10 cellular contexts compared by ENCODE assay signal in the genomic region with DNA sequence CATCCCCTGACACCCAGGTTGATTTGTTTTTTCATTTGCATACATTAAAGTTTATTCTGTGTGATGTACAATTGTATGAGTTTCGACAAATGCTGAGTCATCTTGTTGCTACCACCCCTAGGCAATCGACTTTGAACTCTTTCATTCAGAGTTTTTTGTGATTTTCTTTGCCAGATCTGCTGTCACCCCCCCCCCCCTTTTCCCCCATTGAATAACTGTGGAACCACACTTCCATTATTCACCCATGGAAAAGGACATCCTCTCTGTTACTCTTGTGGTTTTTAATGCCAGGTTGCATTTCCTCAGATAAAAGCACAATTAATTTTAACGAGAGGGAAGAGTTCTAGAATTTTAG. TPM values are rescaled to one million over a fixed set of nuclear protein-coding genes. Genes with fewer than 3 reads are reported as not detected.
DNase-seq lines count a peak whose midpoint lies in the region; ATAC-seq and TF ChIP-seq lines count a peak whose summit lies in the region.
"Had no signal": no experiment of that assay in that cellular context is flagged by ENCODE, and none has a peak within 500 bp of the region (broad histone marks: within the 10 kb centered on the region; RNA-seq: fewer than 3 reads in every experiment).

No MANE protein-coding gene starts in this region.

- H3K27ac ChIP-seq in gastrocnemius medialis = peak overlapping the region; percentile 44 to 59 (median 48)
- H3K27ac ChIP-seq: parathyroid adenoma had no signal

- no peak overlapping the region for H3K4me3 ChIP-seq in gastrocnemius medialis

- H3K4me1 ChIP-seq in gastrocnemius medialis = peaks cover 67 to 69% of the 10 kb centered on the region in 2 donors
- H3K4me1 ChIP-seq: parathyroid adenoma had no signal

- H3K27ac Mint-ChIP-seq in activated CD4-positive, alpha-beta T cell treated with anti-CD3 and anti-CD28 coated beads, Interleukin-2, amount 10 ng/mL, durations not matched to agents 24 days and 14 days = peak overlapping the region; percentile 32
- H3K27ac Mint-ChIP-seq in endothelial cell (ENCODE audit: unreplicated experiment) = peak overlapping the region; percentile 72

- TF ChIP-seq POLR2A in gastrocnemius medialis (IDR thresholded peaks at IDR 0.05) = no peak

- no peaks in the 10 kb centered on the region for H3K27me3 Mint-ChIP-seq in activated CD4-positive, alpha-beta T cell treated with anti-CD3 and anti-CD28 coated beads, Interleukin-2, amount 10 ng/mL, durations not matched to agents 24 days and 14 days
- H3K27me3 Mint-ChIP-seq in endothelial cell (ENCODE audit: unreplicated experiment) = no peaks in the 10 kb centered on the region

- TF ChIP-seq CTCF in endothelial cell (IDR thresholded peaks at IDR 0.05; ENCODE audit: unreplicated experiment) = no peak
- no peak for TF ChIP-seq CTCF in gastrocnemius medialis (IDR thresholded peaks at IDR 0.05 in 4 of 5, conservative IDR thresholded peaks at IDR 0.05 in 1 of 5)

- no peaks in the 10 kb centered on the region for H3K9me3 ChIP-seq in gastrocnemius medialis

- in situ Hi-C loops in gastrocnemius medialis (cut with MboI; ENCODE audit: low sequenced_read_pairs in 4 of 4) = loop anchor here in 2 of 4 donors (25.0 kb wide), 2 partner anchors 95 to 355 kb away; no protein-coding TSS in a partner anchor

- ATAC-seq in gastrocnemius medialis = no peak
- ATAC-seq in GM19351 (IDR thresholded peaks at IDR 0.05; ENCODE audit: unreplicated experiment) = no peak
- no peak for ATAC-seq in GM18907 (IDR thresholded peaks at IDR 0.05; ENCODE audit: unreplicated experiment)

- intact Hi-C loops in activated CD4-positive, alpha-beta T cell treated with anti-CD3 and anti-CD28 coated beads, Interleukin-2, amount 10 ng/mL, durations not matched to agents 24 days and 14 days (cut with micrococcal nuclease) = no loop called here
- intact Hi-C loops in gastrocnemius medialis (cut with DNase I; ENCODE audit: low total_unique reads) = no loop called here

- no peaks in the 10 kb centered on the region for H3K27me3 ChIP-seq in gastrocnemius medialis

- H3K4me1 Mint-ChIP-seq in activated CD4-positive, alpha-beta T cell treated with anti-CD3 and anti-CD28 coated beads, Interleukin-2, amount 10 ng/mL, durations not matched to agents 24 days and 14 days = peaks cover 76% of the 10 kb centered on the region
- H3K4me1 Mint-ChIP-seq in endothelial cell (ENCODE audit: unreplicated experiment) = peaks cover 47% of the 10 kb centered on the region

- H3K9me3 Mint-ChIP-seq in activated CD4-positive, alpha-beta T cell treated with anti-CD3 and anti-CD28 coated beads, Interleukin-2, amount 10 ng/mL, durations not matched to agents 24 days and 14 days = peaks cover 3% of the 10 kb centered on the region
- no peaks in the 10 kb centered on the region for H3K9me3 Mint-ChIP-seq in endothelial cell (ENCODE audit: unreplicated experiment)

- no peak for DNase-seq in activated CD4-positive, alpha-beta T cell treated with anti-CD3 and anti-CD28 coated beads, Interleukin-2, amount 10 ng/mL, durations not matched to agents 24 days and 14 days
- DNase-seq in activated CD4-positive, alpha-beta T cell treated with anti-CD3 and anti-CD28 coated beads, Interleukin-2, amount 50 U/mL, for 4 hours = no peak
- peak; percentile 41 for DNase-seq in RPMI7951 (ENCODE audit: low read depth)
- no peak for DNase-seq in endothelial cell (ENCODE audit: low spot score)
- no peak for DNase-seq in gastrocnemius medialis
- no peak for DNase-seq in medulla oblongata (ENCODE audit: extremely low spot score)
- DNase-seq: activated CD4-positive, alpha-beta T cell treated with anti-CD3 and anti-CD28 coated beads, Interleukin-2, amount 50 U/mL, for 1 hour had no signal

- H3K4me3 Mint-ChIP-seq in activated CD4-positive, alpha-beta T cell treated with anti-CD3 and anti-CD28 coated beads, Interleukin-2, amount 10 ng/mL, durations not matched to agents 24 days and 14 days = peak overlapping the region; percentile 17
- no peak overlapping the region for H3K4me3 Mint-ChIP-seq in endothelial cell (ENCODE audit: unreplicated experiment)

- H3K36me3 ChIP-seq in gastrocnemius medialis = no peaks in the 10 kb centered on the region

- peaks cover 27% of the 10 kb centered on the region for H3K36me3 Mint-ChIP-seq in activated CD4-positive, alpha-beta T cell treated with anti-CD3 and anti-CD28 coated beads, Interleukin-2, amount 10 ng/mL, durations not matched to agents 24 days and 14 days (ENCODE audit: low read depth)
- no peaks in the 10 kb centered on the region for H3K36me3 Mint-ChIP-seq in endothelial cell (ENCODE audit: low read depth, unreplicated experiment)

RNA-seq across cellular contexts. Expression of a gene that starts 13.7 kb away (rescaled TPM):
- 31.6 and 33.9 TPM in 2 replicates for total RNA-seq in activated CD4-positive, alpha-beta T cell treated with anti-CD3 and anti-CD28 coated beads, Interleukin-2, amount 10 ng/mL, durations not matched to agents 24 days and 14 days
- 21.2 and 25.6 TPM in 2 replicates for total RNA-seq in RPMI7951 (2014; rRNA removed; shearing (Covaris generic))
- total RNA-seq in endothelial cell (ENCODE audit: unreplicated experiment) = 38.7 TPM
- 10 to 100 TPM; 22.8 to 49.5 (median 32.4) TPM for total RNA-seq in gastrocnemius medialis

RNA-seq across cellular contexts. Expression of a gene that starts 15.6 kb away (rescaled TPM):
- 145 and 147 TPM in 2 replicates for total RNA-seq in activated CD4-positive, alpha-beta T cell treated with anti-CD3 and anti-CD28 coated beads, Interleukin-2, amount 10 ng/mL, durations not matched to agents 24 days and 14 days
- total RNA-seq in RPMI7951 (2014; rRNA removed; shearing (Covaris generic)) = 44.1 and 57.1 TPM in 2 replicates
- 56.1 TPM for total RNA-seq in endothelial cell (ENCODE audit: unreplicated experiment)
- 10 to 100 TPM; 44.4 to 94.7 (median 72.3) TPM for total RNA-seq in gastrocnemius medialis
